In the genomic region with DNA sequence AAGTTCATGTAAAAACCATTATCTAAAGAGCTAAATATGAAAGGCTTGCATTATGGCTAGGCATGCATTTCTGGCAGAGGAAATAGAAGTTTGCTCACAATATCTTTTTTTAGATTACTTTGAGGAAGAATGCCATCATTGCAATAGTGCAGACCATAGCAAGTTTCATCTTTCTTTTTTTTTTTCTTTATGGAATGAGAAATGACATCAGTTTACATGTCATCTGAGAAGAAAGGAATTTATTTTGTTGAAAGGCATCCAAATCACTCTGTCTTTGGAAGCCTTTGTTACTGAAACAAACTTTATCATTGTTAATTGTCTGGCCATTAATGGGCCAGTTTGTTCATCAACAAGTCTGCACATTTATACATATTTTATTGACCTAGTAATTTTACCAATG, we compare ENCODE assay signal across 22 cellular contexts.
DNase-seq lines count a peak whose midpoint lies in the region; ATAC-seq, FAIRE-seq and TF ChIP-seq lines count a peak whose summit lies in the region.
"Had no signal": no experiment of that assay in that cellular context is flagged by ENCODE, and none has a peak within 500 bp of the region (broad histone marks: within the 10 kb centered on the region; RNA-seq: fewer than 3 reads in every experiment).

No MANE protein-coding gene starts in this region.

- ATAC-seq in HG02623 (IDR thresholded peaks at IDR 0.05; ENCODE audit: unreplicated experiment) (no peak), HG02840 (IDR thresholded peaks at IDR 0.05; ENCODE audit: low FRiP score, unreplicated experiment) (no peak)
- ATAC-seq in stimulated activated naive CD8-positive, alpha-beta T cell treated with anti-CD3 and anti-CD28 coated beads, Interleukin-15, amount 100 ng/mL, for 72 hours: no peak
- ATAC-seq: activated CD8-positive, alpha-beta T cell treated with anti-CD3 and anti-CD28 coated beads, Interleukin-2, amount 10 ng/mL, durations not matched to agents 7 days and 5 days; activated naive CD8-positive, alpha-beta T cell treated with anti-CD3 and anti-CD28 coated beads, Interleukin-2, amount 50 U/mL, for 24 hours; HepG2 had no signal

- H3K4me3 Mint-ChIP-seq in MCF 10A (ENCODE audit: unreplicated experiment): no peak overlapping the region
- H3K4me3 Mint-ChIP-seq in stimulated activated naive CD8-positive, alpha-beta T cell treated with anti-CD3 and anti-CD28 coated beads, Interleukin-15, amount 100 ng/mL, for 72 hours: no peak overlapping the region
- H3K4me3 Mint-ChIP-seq: activated CD8-positive, alpha-beta T cell treated with anti-CD3 and anti-CD28 coated beads, Interleukin-2, amount 10 ng/mL, durations not matched to agents 7 days and 5 days; activated naive CD8-positive, alpha-beta T cell treated with anti-CD3 and anti-CD28 coated beads, Interleukin-2, amount 50 U/mL, for 24 hours; activated T-helper 1 cell treated with anti-CD3 and anti-CD28 coated beads, Interleukin-12 subunit alpha, Interleukin-12 subunit beta, Interleukin-2, Interleukin-4 antibody, amounts not matched to agents 30 ng/mL and 10 ng/mL and 1 ng/mL, durations not matched to agents 14 hours and 24 hours and 36 hours; CD4-positive, alpha-beta memory T cell had no signal

- H3K27me3 Mint-ChIP-seq in MCF 10A (ENCODE audit: insufficient read depth, unreplicated experiment): no peaks in the 10 kb centered on the region
- H3K27me3 Mint-ChIP-seq in stimulated activated naive CD8-positive, alpha-beta T cell treated with anti-CD3 and anti-CD28 coated beads, Interleukin-15, amount 100 ng/mL, for 72 hours: no peaks in the 10 kb centered on the region
- H3K27me3 Mint-ChIP-seq: CD4-positive, alpha-beta memory T cell had no signal

- BruUV-seq in MCF 10A (replicated peaks; lab: Mats Ljungman, UMichigan): no TSS peak

- peaks cover 14% of the 10 kb centered on the region for H3K9me3 Mint-ChIP-seq in MCF 10A (ENCODE audit: unreplicated experiment)
- peaks cover 8 to 11% of the 10 kb centered on the region in 2 donors for H3K9me3 Mint-ChIP-seq in stimulated activated naive CD8-positive, alpha-beta T cell treated with anti-CD3 and anti-CD28 coated beads, Interleukin-15, amount 100 ng/mL, for 72 hours
- H3K9me3 Mint-ChIP-seq: activated naive CD8-positive, alpha-beta T cell treated with anti-CD3 and anti-CD28 coated beads, Interleukin-2, amount 50 U/mL, for 24 hours; activated T-helper 1 cell treated with anti-CD3 and anti-CD28 coated beads, Interleukin-12 subunit alpha, Interleukin-12 subunit beta, Interleukin-2, Interleukin-4 antibody, amounts not matched to agents 30 ng/mL and 10 ng/mL and 1 ng/mL, durations not matched to agents 14 hours and 24 hours and 36 hours had no signal

- H3K4me1 Mint-ChIP-seq in MCF 10A (ENCODE audit: insufficient read depth, unreplicated experiment): no peaks in the 10 kb centered on the region
- H3K4me1 Mint-ChIP-seq in stimulated activated naive CD8-positive, alpha-beta T cell treated with anti-CD3 and anti-CD28 coated beads, Interleukin-15, amount 100 ng/mL, for 72 hours: no peaks in the 10 kb centered on the region
- H3K4me1 Mint-ChIP-seq: activated naive CD8-positive, alpha-beta T cell treated with anti-CD3 and anti-CD28 coated beads, Interleukin-2, amount 50 U/mL, for 24 hours; CD4-positive, alpha-beta memory T cell had no signal

- no peak for TF ChIP-seq POLR2A in breast epithelium (IDR thresholded peaks at IDR 0.05)

- H3K36me3 ChIP-seq in breast epithelium: no peaks in the 10 kb centered on the region
- no peaks in the 10 kb centered on the region for H3K36me3 ChIP-seq in bronchial epithelial cell (ENCODE audit: control insufficient read depth, insufficient read depth, low read length)
- H3K36me3 ChIP-seq: thoracic aorta had no signal

- no peaks in the 10 kb centered on the region for H3K9me3 ChIP-seq in breast epithelium
- H3K9me3 ChIP-seq: thoracic aorta had no signal

- in situ Hi-C loops in KBM-7 (cut with MboI; ENCODE audit: low pct_unique_long_range_greater_than_20kb, low sequenced_read_pairs): no loop called here

- FAIRE-seq in bronchial epithelial cell (lab: Jason Lieb, UNC): no peak
- FAIRE-seq: HepG2, TTC549 had no signal

- POLR2A ChIA-PET in MCF 10A (lab: Yijun Ruan, JAX): interaction anchor here (0.6 kb wide), 1 partner anchor 63 kb away, joined by 6 read pairs; no protein-coding TSS in a partner anchor

- H3K4me3 ChIP-seq in breast epithelium: no peak overlapping the region
- H3K4me3 ChIP-seq in bronchial epithelial cell (ENCODE audit: low read depth, low read length): no peak overlapping the region
- H3K4me3 ChIP-seq: coronary artery, thoracic aorta had no signal

- CTCF ChIA-PET in MCF 10A (lab: Yijun Ruan, JAX): no interaction called here

- H3K27me3 ChIP-seq in breast epithelium (no peaks in the 10 kb centered on the region), bronchial epithelial cell (ENCODE audit: control insufficient read depth, insufficient read depth, low read length) (no peaks in the 10 kb centered on the region)

- H3K27ac Mint-ChIP-seq in MCF 10A (ENCODE audit: low read depth, unreplicated experiment): no peak overlapping the region
- H3K27ac Mint-ChIP-seq in stimulated activated naive CD8-positive, alpha-beta T cell treated with anti-CD3 and anti-CD28 coated beads, Interleukin-15, amount 100 ng/mL, for 72 hours: no peak overlapping the region
- H3K27ac Mint-ChIP-seq: activated CD8-positive, alpha-beta T cell treated with anti-CD3 and anti-CD28 coated beads, Interleukin-2, amount 10 ng/mL, durations not matched to agents 7 days and 5 days; activated naive CD8-positive, alpha-beta T cell treated with anti-CD3 and anti-CD28 coated beads, Interleukin-2, amount 50 U/mL, for 24 hours; activated T-helper 1 cell treated with anti-CD3 and anti-CD28 coated beads, Interleukin-12 subunit alpha, Interleukin-12 subunit beta, Interleukin-2, Interleukin-4 antibody, amounts not matched to agents 30 ng/mL and 10 ng/mL and 1 ng/mL, durations not matched to agents 14 hours and 24 hours and 36 hours; CD4-positive, alpha-beta memory T cell had no signal

- intact Hi-C loops in breast epithelium (cut with DNase I; ENCODE audit: low total_unique reads) (no loop called here), MCF 10A (cut with micrococcal nuclease) (no loop called here)

- H3K4me1 ChIP-seq in breast epithelium: no peaks in the 10 kb centered on the region

- no peaks in the 10 kb centered on the region for H3K36me3 Mint-ChIP-seq in MCF 10A (ENCODE audit: insufficient read depth, unreplicated experiment)
- H3K36me3 Mint-ChIP-seq: CD4-positive, alpha-beta memory T cell had no signal

- peak overlapping the region; percentile 48 to 57 for H3K27ac ChIP-seq in breast epithelium
- H3K27ac ChIP-seq: 22Rv1, coronary artery, thoracic aorta had no signal

- TF ChIP-seq CTCF in breast epithelium (IDR thresholded peaks at IDR 0.05) (no peak), MCF 10A (IDR thresholded peaks at IDR 0.05; ENCODE audit: unreplicated experiment) (no peak), bronchial epithelial cell (IDR thresholded peaks at IDR 0.05; ENCODE audit: insufficient read depth, low read length, severe bottlenecking) (no peak)

- DNase-seq in breast epithelium (ENCODE audit: low spot score in 2 of 2) (no peak), MCF 10A (ENCODE audit: unreplicated experiment) (no peak), bronchial epithelial cell (ENCODE audit: low read depth) (peak; percentile 19), inferior parietal cortex (ENCODE audit: extremely low spot score) (peak; percentile 78), KBM-7 (no peak)
- no peak for DNase-seq in stimulated activated naive CD8-positive, alpha-beta T cell treated with anti-CD3 and anti-CD28 coated beads, Interleukin-15, amount 100 ng/mL, for 72 hours
- DNase-seq: activated CD8-positive, alpha-beta T cell treated with anti-CD3 and anti-CD28 coated beads, Interleukin-2, amount 10 ng/mL, durations not matched to agents 7 days and 5 days; activated naive CD8-positive, alpha-beta T cell treated with anti-CD3 and anti-CD28 coated beads, Interleukin-2, amount 50 U/mL, for 24 hours; CD4-positive, alpha-beta memory T cell; erythroblast; MV-4-11; NCI-H2081; NCI-H524 treated with DMSO at 0.1 percent for 48 hours; stimulated activated CD4-positive, alpha-beta T cell treated with anti-CD3 and anti-CD28 coated beads, Interleukin-2, amount 100 ng/mL, for 48 hours had no signal

Comparison
In these comparisons a context has a peak if more than half of its experiments do, and no peak if none do; other contexts are left out.
1. DNase-seq: peak in bronchial epithelial cell (single experiment) and inferior parietal cortex (single experiment); none in breast epithelium (0 of 2), MCF 10A (single experiment), KBM-7 (single experiment) and stimulated activated naive CD8-positive, alpha-beta T cell treated with anti-CD3 and anti-CD28 coated beads, Interleukin-15, amount 100 ng/mL, for 72 hours (0 of 2).